9 cellular contexts compared by ENCODE assay signal in genomic region chr10:110858297-110858934, GRCh38. TPM values are rescaled to one million over a fixed set of nuclear protein-coding genes. Genes with fewer than 3 reads are reported as not detected.
A peak's percentile ranks its signal among the peaks of the same experiment; 100 is the strongest.
DNase-seq lines count a peak whose midpoint lies in the region; ATAC-seq and TF ChIP-seq lines count a peak whose summit lies in the region.
"Had no signal": no experiment of that assay in that cellular context is flagged by ENCODE, and none has a peak within 500 bp of the region (broad histone marks: within the 10 kb centered on the region; RNA-seq: fewer than 3 reads in every experiment).

No MANE protein-coding gene starts in this region.

- H3K4me2 ChIP-seq in MM.1S (ENCODE audit: low read depth, low read length) (peak overlapping the region; percentile 22), neural progenitor cell (no peak overlapping the region)

- DNase-seq in Caco-2 = peak; percentile 53 to 58
- DNase-seq in MM.1S = peak; percentile 55
- no peak for DNase-seq in neural progenitor cell (ENCODE audit: low spot score)
- DNase-seq in A172 (ENCODE audit: low spot score) = no peak
- no peak for DNase-seq in NCI-H2081 (lab: John Stamatoyannopoulos, UW)
- no peak for DNase-seq in NCI-H82 treated with DMSO at 0.1 percent for 48 hours (lab: John Stamatoyannopoulos, UW; ENCODE audit: unreplicated experiment)
- DNase-seq: stimulated activated CD4-positive, alpha-beta T cell treated with anti-CD3 and anti-CD28 coated beads, Interleukin-2, amount 100 ng/mL, for 24 hours had no signal

- H3K79me2 ChIP-seq in MM.1S (ENCODE audit: low read length) (no peaks in the 10 kb centered on the region), neural progenitor cell (ENCODE audit: low read depth) (no peaks in the 10 kb centered on the region)

- H3F3A ChIP-seq in MM.1S (ENCODE audit: insufficient read depth, low read length) (peaks cover 56% of the 10 kb centered on the region), neural progenitor cell (ENCODE audit: low read depth) (no peaks in the 10 kb centered on the region)

- no peaks in the 10 kb centered on the region for H3K9me3 ChIP-seq in Caco-2
- H3K9me3 ChIP-seq in MM.1S (replicated peaks; ENCODE audit: insufficient read depth, low read length) = no peaks in the 10 kb centered on the region
- H3K9me3 ChIP-seq in neural progenitor cell (ENCODE audit: low read depth) = no peaks in the 10 kb centered on the region

- no peaks in the 10 kb centered on the region for H3K36me3 ChIP-seq in Caco-2 (ENCODE audit: control insufficient read depth, insufficient read depth, low read length)
- no peaks in the 10 kb centered on the region for H3K36me3 ChIP-seq in MM.1S (replicated peaks; ENCODE audit: insufficient read depth, low read length)
- no peaks in the 10 kb centered on the region for H3K36me3 ChIP-seq in neural progenitor cell

- H2AFZ ChIP-seq in MM.1S (ENCODE audit: low read length) (peak overlapping the region; percentile 49; the same call in 1 of the 2 replicates), neural progenitor cell (replicated peaks) (peak overlapping the region; percentile 19)

- peak overlapping the region; percentile 65 for H3K27ac Mint-ChIP-seq in Caco-2 (ENCODE audit: unreplicated experiment)
- no peak overlapping the region for H3K27ac Mint-ChIP-seq in neural progenitor cell

- CTCF ChIA-PET in Caco-2 (lab: Charles Lee) = interaction anchor here (1.2 to 1.7 kb wide), 6 partner anchors 9 to 61 kb away, joined by 3 to 9 read pairs (median 7); partner anchors contain the start of genes BBIP1, PDCD4 and SHOC2

- H3K4me3 Mint-ChIP-seq in Caco-2 (ENCODE audit: unreplicated experiment) (peak overlapping the region; percentile 54), neural progenitor cell (no peak overlapping the region)

- H3K9ac ChIP-seq in MM.1S (ENCODE audit: low read length) (no peak overlapping the region; the same call in 1 of the 2 replicates), neural progenitor cell (no peak overlapping the region)

- BruUV-seq in Caco-2 (replicated peaks; lab: Mats Ljungman, UMichigan) = no TSS peak

- intact Hi-C loops in Caco-2 (cut with micrococcal nuclease; ENCODE audit: unreplicated experiment) = loop anchor here (5.0 kb wide), 1 partner anchor 41 kb away; no protein-coding TSS in a partner anchor

- H3K4me1 Mint-ChIP-seq in Caco-2 (ENCODE audit: low read depth, unreplicated experiment) = peaks cover 22% of the 10 kb centered on the region
- peaks cover 19% of the 10 kb centered on the region for H3K4me1 Mint-ChIP-seq in neural progenitor cell

- H3K27ac ChIP-seq in MM.1S (ENCODE audit: low read length) = peak overlapping the region; percentile 97
- peak overlapping the region; percentile 74 for H3K27ac ChIP-seq in angular gyrus (ENCODE audit: low read depth, low read length)
- H3K27ac ChIP-seq in neural progenitor cell = no peak overlapping the region

- H3K4me1 ChIP-seq in Caco-2 (peaks cover 39% of the 10 kb centered on the region), MM.1S (ENCODE audit: low read length) (peaks cover 74% of the 10 kb centered on the region), neural progenitor cell (no peaks in the 10 kb centered on the region)

- H3K27me3 ChIP-seq in Caco-2 (replicated peaks; ENCODE audit: control insufficient read depth, insufficient read depth, low read length) = no peaks in the 10 kb centered on the region
- no peaks in the 10 kb centered on the region for H3K27me3 ChIP-seq in MM.1S (replicated peaks; ENCODE audit: insufficient read depth, low read length)
- H3K27me3 ChIP-seq in neural progenitor cell = no peaks in the 10 kb centered on the region

- no peaks in the 10 kb centered on the region for H3K9me3 Mint-ChIP-seq in Caco-2 (ENCODE audit: unreplicated experiment)
- H3K9me3 Mint-ChIP-seq in neural progenitor cell = no peaks in the 10 kb centered on the region

- POLR2A ChIA-PET in Caco-2 (lab: Charles Lee) = interaction anchor here (1.3 to 2.7 kb wide), 5 partner anchors 13 to 60 kb away, joined by 4 to 32 read pairs (median 11); partner anchors contain the start of genes BBIP1, PDCD4 and SHOC2

- no peak for ATAC-seq in GM18868 (IDR thresholded peaks at IDR 0.05; ENCODE audit: unreplicated experiment)

- peaks cover 11% of the 10 kb centered on the region for H3K36me3 Mint-ChIP-seq in Caco-2 (ENCODE audit: insufficient read depth, unreplicated experiment)
- H3K36me3 Mint-ChIP-seq in neural progenitor cell = no peaks in the 10 kb centered on the region

- TF ChIP-seq CTCF in Caco-2 (IDR thresholded peaks at IDR 0.05; ENCODE audit: insufficient read depth in 1 of 2, low read depth in 1 of 2, low read length in 1 of 2, severe bottlenecking in 1 of 2, unreplicated experiment in 1 of 2) (no peak), MM.1S (IDR thresholded peaks at IDR 0.05; ENCODE audit: low read length) (no peak), neural progenitor cell (IDR thresholded peaks at IDR 0.05) (no peak)

- H4K20me1 ChIP-seq in MM.1S (ENCODE audit: insufficient read depth, low read length) = no peaks in the 10 kb centered on the region
- H4K20me1 ChIP-seq in neural progenitor cell (ENCODE audit: low read depth) = no peaks in the 10 kb centered on the region

- no peak overlapping the region for H3K4me3 ChIP-seq in Caco-2 (ENCODE audit: low read depth, low read length)
- no peak overlapping the region for H3K4me3 ChIP-seq in MM.1S (ENCODE audit: low read length)
- no peak overlapping the region for H3K4me3 ChIP-seq in neural progenitor cell

- H3K9me2 ChIP-seq in MM.1S (replicated peaks; ENCODE audit: insufficient read depth, low read length) = no peaks in the 10 kb centered on the region

- H3K27me3 Mint-ChIP-seq in Caco-2 (ENCODE audit: insufficient read depth, unreplicated experiment) (no peaks in the 10 kb centered on the region), neural progenitor cell (ENCODE audit: insufficient read depth, low read depth) (peaks cover 2% of the 10 kb centered on the region)

RNA-seq across cellular contexts. Expression of gene PDCD4, which starts 13.3 kb away (rescaled TPM):
- total RNA-seq in Caco-2 (2022) = 65.5 and 66.1 TPM in 2 replicates
- total RNA-seq in neural progenitor cell (ENCODE audit: low replicate concordance) = 57.7 and 106 TPM in 2 replicates
- 23.2 and 23.3 TPM in 2 replicates for total RNA-seq in A172 (2014; rRNA removed; shearing (Covaris generic))

Comparison
In these comparisons a context has a peak if more than half of its experiments do, and no peak if none do; other contexts are left out.
1. DNase-seq: peak in Caco-2 (2 of 2) and MM.1S (single experiment); none in neural progenitor cell (single experiment), A172 (single experiment), NCI-H2081 (0 of 2) and NCI-H82 treated with DMSO at 0.1 percent for 48 hours (single experiment).